In the genomic region with DNA sequence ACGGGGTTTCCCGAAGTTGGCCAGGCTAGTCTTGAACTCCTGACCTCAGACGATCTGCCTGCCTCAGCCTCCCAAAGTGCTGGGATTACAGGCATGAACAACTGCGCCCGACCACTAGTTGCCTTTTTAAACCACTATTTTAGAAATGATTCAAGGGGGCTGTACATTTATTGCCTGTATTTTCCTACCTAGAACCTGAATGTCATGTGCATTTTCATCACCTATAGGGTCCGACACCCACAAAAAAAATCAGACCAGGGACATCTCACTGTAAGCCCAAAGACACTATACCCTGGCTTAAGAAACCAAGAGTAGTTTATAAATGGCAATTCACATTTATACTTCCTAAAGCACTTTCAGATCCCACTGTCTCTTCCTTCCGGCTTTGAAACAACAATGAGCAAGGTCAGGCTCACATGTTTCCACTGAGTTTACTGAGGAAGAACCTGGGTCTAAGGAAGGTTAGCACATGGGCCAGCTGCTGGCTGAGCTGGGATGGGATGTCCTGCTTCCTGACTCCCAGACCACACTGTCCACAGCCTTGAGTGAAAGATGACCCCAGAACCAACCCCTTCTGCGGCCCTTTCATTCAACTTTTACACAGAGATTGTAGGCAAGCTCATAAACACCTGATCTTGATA, we compare ENCODE assay signal across 22 cellular contexts.
A peak's percentile ranks its signal among the peaks of the same experiment; 100 is the strongest.
DNase-seq lines count a peak whose midpoint lies in the region; ATAC-seq lines count a peak whose summit lies in the region.
"Had no signal": no experiment of that assay in that cellular context is flagged by ENCODE, and none has a peak within 500 bp of the region (broad histone marks: within the 10 kb centered on the region; RNA-seq: fewer than 3 reads in every experiment).

No MANE protein-coding gene starts in this region.

- POLR2A ChIA-PET in T-cell (lab: Charles Lee) = no interaction called here

- no peaks in the 10 kb centered on the region for H3K27me3 Mint-ChIP-seq in activated T-cell treated with anti-CD3 and anti-CD28 coated beads, Interleukin-2, amount 50 U/mL, for 72 hours (ENCODE audit: low read depth)
- no peaks in the 10 kb centered on the region for H3K27me3 Mint-ChIP-seq in T-cell
- H3K27me3 Mint-ChIP-seq in stimulated activated naive CD8-positive, alpha-beta T cell treated with anti-CD3 and anti-CD28 coated beads, Interleukin-15, Interleukin-2, amounts not matched to agents 100 ng/mL and 50 ng/mL, for 24 hours = no peaks in the 10 kb centered on the region
- H3K27me3 Mint-ChIP-seq: activated CD4-positive, alpha-beta T cell treated with anti-CD3 and anti-CD28 coated beads, Interleukin-2, amount 10 ng/mL, durations not matched to agents 24 days and 14 days; central memory CD8-positive, alpha-beta T cell had no signal

- H3K27ac Mint-ChIP-seq in activated T-cell treated with anti-CD3 and anti-CD28 coated beads, Interleukin-2, amount 50 U/mL, for 72 hours = peak overlapping the region; percentile 85
- peak overlapping the region; percentile 46 to 64 for H3K27ac Mint-ChIP-seq in T-cell
- H3K27ac Mint-ChIP-seq in stimulated activated naive CD8-positive, alpha-beta T cell treated with anti-CD3 and anti-CD28 coated beads, Interleukin-15, Interleukin-2, amounts not matched to agents 100 ng/mL and 50 ng/mL, for 24 hours = peak overlapping the region; percentile 76
- H3K27ac Mint-ChIP-seq: activated CD4-positive, alpha-beta T cell treated with anti-CD3 and anti-CD28 coated beads, Interleukin-2, amount 10 ng/mL, durations not matched to agents 24 days and 14 days had no signal

- no peak for DNase-seq in activated T-cell treated with anti-CD3 and anti-CD28 coated beads, Interleukin-2, amount 50 U/mL, for 72 hours
- no peak for DNase-seq in activated T-cell treated with anti-CD3 and anti-CD28 coated beads, Interleukin-2, amount 50 U/mL, for 1 hour
- DNase-seq in T-cell (no peak), left lobe of liver (ENCODE audit: low spot score) (no peak), NCI-H2196 treated with DMSO at 0.1 percent for 48 hours (lab: John Stamatoyannopoulos, UW; ENCODE audit: unreplicated experiment) (no peak), HK-2 (ENCODE audit: unreplicated experiment) (no peak), left colon (no peak)
- DNase-seq: ACHN; activated CD4-positive, alpha-beta T cell treated with anti-CD3 and anti-CD28 coated beads, Interleukin-2, amount 10 ng/mL, durations not matched to agents 24 days and 14 days; activated naive CD4-positive, alpha-beta T cell treated with anti-CD3 and anti-CD28 coated beads, Interleukin-2, amount 50 U/mL, for 16 hours; dorsolateral prefrontal cortex; EL; H7; kidney; mesenchymal stem cell; NCI-H1694 treated with DMSO at 0.1 percent for 48 hours; NCI-H2171 treated with DMSO at 0.1 percent for 48 hours; NCI-H526; small intestine; stimulated activated CD4-positive, alpha-beta T cell treated with anti-CD3 and anti-CD28 coated beads, Interleukin-1b, Interleukin-23, amount 100 ng/mL, for 48 hours had no signal

- no peaks in the 10 kb centered on the region for H3K9me3 Mint-ChIP-seq in activated T-cell treated with anti-CD3 and anti-CD28 coated beads, Interleukin-2, amount 50 U/mL, for 72 hours
- no peaks in the 10 kb centered on the region for H3K9me3 Mint-ChIP-seq in T-cell
- no peaks in the 10 kb centered on the region for H3K9me3 Mint-ChIP-seq in stimulated activated naive CD8-positive, alpha-beta T cell treated with anti-CD3 and anti-CD28 coated beads, Interleukin-15, Interleukin-2, amounts not matched to agents 100 ng/mL and 50 ng/mL, for 24 hours
- H3K9me3 Mint-ChIP-seq: activated CD4-positive, alpha-beta T cell treated with anti-CD3 and anti-CD28 coated beads, Interleukin-2, amount 10 ng/mL, durations not matched to agents 24 days and 14 days; central memory CD8-positive, alpha-beta T cell had no signal

- CTCF ChIA-PET in T-cell (lab: Charles Lee) = no interaction called here

- peaks cover 14 to 37% of the 10 kb centered on the region in 2 donors for H3K36me3 Mint-ChIP-seq in activated T-cell treated with anti-CD3 and anti-CD28 coated beads, Interleukin-2, amount 50 U/mL, for 72 hours (ENCODE audit: insufficient read depth in 2 of 2)
- peaks cover 72% of the 10 kb centered on the region for H3K36me3 Mint-ChIP-seq in T-cell
- peaks cover 69% of the 10 kb centered on the region for H3K36me3 Mint-ChIP-seq in stimulated activated naive CD8-positive, alpha-beta T cell treated with anti-CD3 and anti-CD28 coated beads, Interleukin-15, Interleukin-2, amounts not matched to agents 100 ng/mL and 50 ng/mL, for 24 hours (ENCODE audit: low read depth)

- no peak overlapping the region for H3K4me3 Mint-ChIP-seq in activated T-cell treated with anti-CD3 and anti-CD28 coated beads, Interleukin-2, amount 50 U/mL, for 72 hours
- H3K4me3 Mint-ChIP-seq in T-cell = no peak overlapping the region
- H3K4me3 Mint-ChIP-seq in stimulated activated naive CD8-positive, alpha-beta T cell treated with anti-CD3 and anti-CD28 coated beads, Interleukin-15, Interleukin-2, amounts not matched to agents 100 ng/mL and 50 ng/mL, for 24 hours = no peak overlapping the region
- H3K4me3 Mint-ChIP-seq: activated CD4-positive, alpha-beta T cell treated with anti-CD3 and anti-CD28 coated beads, Interleukin-2, amount 10 ng/mL, durations not matched to agents 24 days and 14 days; central memory CD8-positive, alpha-beta T cell had no signal

- peaks cover 45% of the 10 kb centered on the region for H3K4me1 Mint-ChIP-seq in activated T-cell treated with anti-CD3 and anti-CD28 coated beads, Interleukin-2, amount 50 U/mL, for 72 hours (ENCODE audit: low read depth)
- peaks cover 53 to 75% (median 68%) of the 10 kb centered on the region in 3 donors for H3K4me1 Mint-ChIP-seq in T-cell
- peaks cover 48% of the 10 kb centered on the region for H3K4me1 Mint-ChIP-seq in stimulated activated naive CD8-positive, alpha-beta T cell treated with anti-CD3 and anti-CD28 coated beads, Interleukin-15, Interleukin-2, amounts not matched to agents 100 ng/mL and 50 ng/mL, for 24 hours (ENCODE audit: low read depth)

- peak; percentile 9 to 38 for ATAC-seq in activated T-cell treated with anti-CD3 and anti-CD28 coated beads, Interleukin-2, amount 50 U/mL, for 72 hours (replicated peaks in 1 of 2)
- ATAC-seq in T-cell (replicated peaks in 1 of 4) (no peak), left lobe of liver (peak; percentile 58), left colon (no peak)

- intact Hi-C loops in left colon (cut with DNase I, micrococcal nuclease) = no loop called here

Comparison
In these comparisons a context has a peak if more than half of its experiments do, and no peak if none do; other contexts are left out.
1. ATAC-seq: peak in activated T-cell treated with anti-CD3 and anti-CD28 coated beads, Interleukin-2, amount 50 U/mL, for 72 hours (2 of 2) and left lobe of liver (single experiment); none in T-cell (0 of 4) and left colon (single experiment).
2. Peak in every context shown above with its lines, with median percentiles within 50 percentile points of each other: H3K27ac Mint-ChIP-seq.